In genomic region chr7:45990276-45990675, GRCh38 we compare ENCODE assay signal across 23 cellular contexts.
"Had no signal": no experiment of that assay in that cellular context is flagged by ENCODE, and none has a peak within 500 bp of the region (broad histone marks: within the 10 kb centered on the region; RNA-seq: fewer than 3 reads in every experiment).

No MANE protein-coding gene starts in this region.

- ATAC-seq: activated CD8-positive, alpha-beta T cell treated with anti-CD3 and anti-CD28 coated beads, Interleukin-2, amount 10 ng/mL, durations not matched to agents 7 days and 5 days; gastroesophageal sphincter; left cardiac atrium; mucosa of descending colon; sciatic nerve; stimulated activated effector memory CD8-positive, alpha-beta T cell treated with anti-CD3 and anti-CD28 coated beads, Interleukin-12 subunit alpha, Interleukin-12 subunit beta, amount 100 ng/mL, for 72 hours; stimulated activated naive CD8-positive, alpha-beta T cell treated with anti-CD3 and anti-CD28 coated beads, Interleukin-15, amount 100 ng/mL, for 72 hours; T-helper 17 cell had no signal

- H3K27ac Mint-ChIP-seq: activated B cell treated with CpG ODN at 0.5 μM for 24 hours; activated CD8-positive, alpha-beta T cell treated with anti-CD3 and anti-CD28 coated beads, Interleukin-2, amount 10 ng/mL, durations not matched to agents 7 days and 5 days; activated naive CD4-positive, alpha-beta T cell treated with anti-CD3 and anti-CD28 coated beads, Interleukin-2, amount 50 U/mL, for 24 hours; brain; memory B cell; naive B cell; stimulated activated effector memory CD8-positive, alpha-beta T cell treated with anti-CD3 and anti-CD28 coated beads, Interleukin-12 subunit alpha, Interleukin-12 subunit beta, amount 100 ng/mL, for 72 hours; T-helper 17 cell had no signal

- H3K27me3 ChIP-seq: gastroesophageal sphincter, tibial artery, uterus had no signal

- H3K27me3 Mint-ChIP-seq: activated B cell treated with CpG ODN at 0.5 μM for 24 hours; activated naive CD4-positive, alpha-beta T cell treated with anti-CD3 and anti-CD28 coated beads, Interleukin-2, amount 50 U/mL, for 24 hours; stimulated activated naive CD8-positive, alpha-beta T cell treated with anti-CD3 and anti-CD28 coated beads, Interleukin-15, amount 100 ng/mL, for 72 hours; T-helper 17 cell had no signal

- DNase-seq: activated B cell treated with CpG ODN at 0.5 μM for 24 hours; activated CD4-positive, alpha-beta T cell treated with anti-CD3 and anti-CD28 coated beads for 4 hours; activated CD8-positive, alpha-beta T cell treated with anti-CD3 and anti-CD28 coated beads, Interleukin-2, amount 10 ng/mL, durations not matched to agents 7 days and 5 days; activated gamma-delta T cell treated with Interleukin-2 at 50 U/mL for 16 hours; activated T-cell treated with anti-CD3 and anti-CD28 coated beads, Interleukin-2, amount 50 U/mL, for 1 hour; aorta; head of caudate nucleus; left cardiac atrium; mucosa of descending colon; naive B cell; posterior cingulate gyrus; small intestine; stimulated activated CD4-positive, alpha-beta T cell treated with anti-CD3 and anti-CD28 coated beads, Interleukin-2, amount 100 ng/mL, for 24 hours; stimulated activated naive CD8-positive, alpha-beta T cell treated with anti-CD3 and anti-CD28 coated beads, Interleukin-15, amount 100 ng/mL, for 72 hours; T-helper 17 cell; tibial artery; uterus had no signal

- H3K36me3 ChIP-seq: gastroesophageal sphincter, tibial artery, uterus had no signal

- H3K4me1 ChIP-seq: gastroesophageal sphincter, uterus had no signal

- H3K4me3 Mint-ChIP-seq: activated B cell treated with CpG ODN at 0.5 μM for 24 hours; activated CD8-positive, alpha-beta T cell treated with anti-CD3 and anti-CD28 coated beads, Interleukin-2, amount 10 ng/mL, durations not matched to agents 7 days and 5 days; activated naive CD4-positive, alpha-beta T cell treated with anti-CD3 and anti-CD28 coated beads, Interleukin-2, amount 50 U/mL, for 24 hours; brain; memory B cell; naive B cell; stimulated activated effector memory CD8-positive, alpha-beta T cell treated with anti-CD3 and anti-CD28 coated beads, Interleukin-12 subunit alpha, Interleukin-12 subunit beta, amount 100 ng/mL, for 72 hours; stimulated activated naive CD8-positive, alpha-beta T cell treated with anti-CD3 and anti-CD28 coated beads, Interleukin-15, amount 100 ng/mL, for 72 hours; T-helper 17 cell had no signal

- H3K4me3 ChIP-seq: gastroesophageal sphincter, mucosa of descending colon, tibial artery, uterus had no signal

- H3K9me3 ChIP-seq: mucosa of descending colon, tibial artery, uterus had no signal

- H3K27ac ChIP-seq: gastroesophageal sphincter, tibial artery, uterus had no signal

- H3K36me3 Mint-ChIP-seq: brain; memory B cell; stimulated activated effector memory CD8-positive, alpha-beta T cell treated with anti-CD3 and anti-CD28 coated beads, Interleukin-12 subunit alpha, Interleukin-12 subunit beta, amount 100 ng/mL, for 72 hours had no signal

- H3K4me1 Mint-ChIP-seq: activated B cell treated with CpG ODN at 0.5 μM for 24 hours; activated naive CD4-positive, alpha-beta T cell treated with anti-CD3 and anti-CD28 coated beads, Interleukin-2, amount 50 U/mL, for 24 hours; brain; memory B cell; naive B cell; stimulated activated effector memory CD8-positive, alpha-beta T cell treated with anti-CD3 and anti-CD28 coated beads, Interleukin-12 subunit alpha, Interleukin-12 subunit beta, amount 100 ng/mL, for 72 hours; stimulated activated naive CD8-positive, alpha-beta T cell treated with anti-CD3 and anti-CD28 coated beads, Interleukin-15, amount 100 ng/mL, for 72 hours; T-helper 17 cell had no signal
